Comparison of ENCODE assay signal across 2 cellular contexts in genomic region chr5:32392039-32392438, GRCh38.
TF ChIP-seq lines count a peak whose summit lies in the region.

No MANE protein-coding gene starts in this region.

TF ChIP-seq in GM23338, 12 proteins besides CTCF, POLR2A, EP300 and RAD21 (continued from another document):
- no peak for TF ChIP-seq REST (IDR thresholded peaks at IDR 0.05; ENCODE audit: unreplicated experiment)
TF ChIP-seq in GM23338: peak in this region for 0.

TF ChIP-seq in liver, 16 proteins besides CTCF, POLR2A, EP300 and RAD21 (continued from another document):
- no peak for TF ChIP-seq ATF3 (IDR thresholded peaks at IDR 0.05)
- TF ChIP-seq MAX (IDR thresholded peaks at IDR 0.05) = no peak
- TF ChIP-seq FOXA1 (IDR thresholded peaks at IDR 0.05) = no peak
- TF ChIP-seq HNF4A (conservative IDR thresholded peaks at IDR 0.05) = no peak
- no peak for TF ChIP-seq ZBTB33 (IDR thresholded peaks at IDR 0.05)
- TF ChIP-seq EGR1 (IDR thresholded peaks at IDR 0.05; ENCODE audit: low read depth in 2 of 2) = no peak
- TF ChIP-seq TAF1 (conservative IDR thresholded peaks at IDR 0.05) = no peak
- TF ChIP-seq YY1 (IDR thresholded peaks at IDR 0.05) = no peak
- no peak for TF ChIP-seq NR2F2 (IDR thresholded peaks at IDR 0.05)
- no peak for TF ChIP-seq RXRA (IDR thresholded peaks at IDR 0.05)
